In the genomic region with DNA sequence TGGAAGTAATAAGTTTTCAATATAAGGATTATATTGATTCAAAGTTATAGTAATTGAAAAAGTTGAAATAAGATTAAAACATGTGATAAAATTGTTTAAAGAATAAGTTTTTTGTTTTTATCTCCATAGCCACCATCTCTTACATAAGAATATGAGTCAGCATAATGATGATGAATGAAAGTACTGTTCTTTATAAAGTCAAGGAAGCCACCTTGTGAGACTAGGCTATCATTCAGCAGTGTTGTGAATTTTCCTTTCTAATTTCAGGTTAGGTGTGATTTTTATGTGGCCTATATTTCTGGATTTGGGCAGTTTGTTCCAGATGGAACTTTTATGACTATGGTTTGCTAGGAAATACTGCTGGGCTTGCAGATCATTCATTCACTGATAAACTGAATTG, we compare ENCODE assay signal across 22 cellular contexts. TPM values are rescaled to one million over a fixed set of nuclear protein-coding genes. Genes with fewer than 3 reads are reported as not detected.
DNase-seq lines count a peak whose midpoint lies in the region; ATAC-seq and TF ChIP-seq lines count a peak whose summit lies in the region.
"Had no signal": no experiment of that assay in that cellular context is flagged by ENCODE, and none has a peak within 500 bp of the region (broad histone marks: within the 10 kb centered on the region; RNA-seq: fewer than 3 reads in every experiment).

No MANE protein-coding gene starts in this region.

- ATAC-seq in HG02610 (IDR thresholded peaks at IDR 0.05; ENCODE audit: unreplicated experiment), result peak; percentile 64
- no peak for ATAC-seq in GM18511 (IDR thresholded peaks at IDR 0.05; ENCODE audit: unreplicated experiment)
- ATAC-seq in GM19397 (IDR thresholded peaks at IDR 0.05; ENCODE audit: unreplicated experiment), result no peak
- ATAC-seq: left lobe of liver; stimulated activated naive B cell treated with anti-CD40 and anti-IgM and Interleukin-4, amounts not matched to agents 10 μg/mL and 1 μg/mL and 100 μg/mL, for 72 hours; T-cell had no signal

- H3K9ac ChIP-seq in adipocyte (ENCODE audit: low read length), result no peak overlapping the region
- H3K9ac ChIP-seq in smooth muscle cell (ENCODE audit: low read depth), result no peak overlapping the region

- TF ChIP-seq CTCF in fibroblast of pulmonary artery (IDR thresholded peaks at IDR 0.05; ENCODE audit: low read length, missing control alignments) (no peak), testis (IDR thresholded peaks at IDR 0.05) (no peak), smooth muscle cell (IDR thresholded peaks at IDR 0.05; ENCODE audit: borderline replicate concordance, insufficient read depth, poor library complexity, severe bottlenecking) (no peak)

- no peaks in the 10 kb centered on the region for H3F3A ChIP-seq in smooth muscle cell (ENCODE audit: low read depth)

- no peak overlapping the region for H3K4me2 ChIP-seq in smooth muscle cell

- H3K27ac ChIP-seq in testis, result no peak overlapping the region
- no peak overlapping the region for H3K27ac ChIP-seq in smooth muscle cell (ENCODE audit: low read depth)
- H3K27ac ChIP-seq: esophagus squamous epithelium, HL-60, upper lobe of left lung had no signal

- intact Hi-C loops in testis (cut with DNase I; ENCODE audit: low total_unique reads), result no loop called here

- no peaks in the 10 kb centered on the region for H4K20me1 ChIP-seq in smooth muscle cell (ENCODE audit: low read depth)

- H3K4me1 ChIP-seq in adipocyte (ENCODE audit: control insufficient read depth, insufficient read depth, low read length) (no peaks in the 10 kb centered on the region), testis (no peaks in the 10 kb centered on the region), smooth muscle cell (ENCODE audit: low read depth) (peaks cover 13% of the 10 kb centered on the region)
- H3K4me1 ChIP-seq: esophagus squamous epithelium, upper lobe of left lung had no signal

- H2AFZ ChIP-seq in smooth muscle cell (ENCODE audit: low read depth), result no peak overlapping the region

- TF ChIP-seq POLR2A in testis (IDR thresholded peaks at IDR 0.05), result no peak

- H3K79me2 ChIP-seq in smooth muscle cell (ENCODE audit: low read depth), result no peaks in the 10 kb centered on the region

- H3K4me3 ChIP-seq in adipocyte (ENCODE audit: low read length) (no peak overlapping the region), fibroblast of pulmonary artery (replicated peaks; ENCODE audit: low read depth, low read length) (no peak overlapping the region), testis (no peak overlapping the region), smooth muscle cell (no peak overlapping the region)
- H3K4me3 ChIP-seq: esophagus squamous epithelium, skin epidermis, upper lobe of left lung had no signal

- DNase-seq in A172 (ENCODE audit: low spot score) (peak; percentile 5), adipocyte (ENCODE audit: low read depth) (peak; percentile 23), fibroblast of pulmonary artery (ENCODE audit: low read depth) (peak; percentile 46), testis (no peak), smooth muscle cell (lab: John Stamatoyannopoulos, UW; ENCODE audit: unreplicated experiment) (no peak)
- DNase-seq: activated B cell treated with CpG ODN at 0.5 μM for 24 hours; amygdala; esophagus squamous epithelium; GF-D8; NCI-H1694; stimulated activated naive B cell treated with anti-CD40 and anti-IgM and Interleukin-4, amounts not matched to agents 10 μg/mL and 1 μg/mL and 100 μg/mL, for 72 hours; T-cell; upper lobe of left lung had no signal

- no peaks in the 10 kb centered on the region for H3K27me3 ChIP-seq in adipocyte (replicated peaks; ENCODE audit: control insufficient read depth, insufficient read depth, low read length)
- no peaks in the 10 kb centered on the region for H3K27me3 ChIP-seq in testis
- no peaks in the 10 kb centered on the region for H3K27me3 ChIP-seq in smooth muscle cell (ENCODE audit: low read depth)
- H3K27me3 ChIP-seq: esophagus squamous epithelium, upper lobe of left lung had no signal

- H3K36me3 ChIP-seq in adipocyte (ENCODE audit: control insufficient read depth, insufficient read depth, low read length, severe bottlenecking) (no peaks in the 10 kb centered on the region), testis (ENCODE audit: low read depth, missing control alignments) (no peaks in the 10 kb centered on the region), smooth muscle cell (ENCODE audit: low read depth) (no peaks in the 10 kb centered on the region)
- H3K36me3 ChIP-seq: esophagus squamous epithelium, upper lobe of left lung had no signal

- H3K9me3 ChIP-seq in adipocyte (ENCODE audit: control insufficient read depth, low read length), result no peaks in the 10 kb centered on the region
- no peaks in the 10 kb centered on the region for H3K9me3 ChIP-seq in testis
- no peaks in the 10 kb centered on the region for H3K9me3 ChIP-seq in smooth muscle cell (replicated peaks; ENCODE audit: low read depth)
- H3K9me3 ChIP-seq: esophagus squamous epithelium, upper lobe of left lung had no signal

RNA-seq across cellular contexts. Expression of a gene that starts 22.4 kb away (rescaled TPM):
- not detected in 2 replicates for total RNA-seq in A172 (2014; rRNA removed; shearing (Covaris generic))
- total RNA-seq in testis (10 to 100 TPM; 16.7 to 18.7 TPM), smooth muscle cell (not detected in 2 replicates)
- polyA plus RNA-seq in testis (ENCODE audit: insufficient read depth, low read depth, low replicate concordance) (78.7 TPM), smooth muscle cell (not detected in 2 replicates)
- total RNA-seq: activated B cell treated with CpG ODN at 0.5 μM for 24 hours, esophagus squamous epithelium, left lobe of liver, LHCN-M2, NCI-H460, osteocyte, T-cell, upper lobe of left lung had no signal

Comparison
In these comparisons a context has a peak if more than half of its experiments do, and no peak if none do; other contexts are left out.
1. DNase-seq: peak in A172 (single experiment), adipocyte (single experiment) and fibroblast of pulmonary artery (single experiment); none in testis (single experiment) and smooth muscle cell (single experiment).
2. RNA of a gene that starts 22.4 kb away (total RNA-seq): 16.7 to 18.7 TPM in testis; not detected in A172 and not detected in smooth muscle cell; every median in the first group is over 10 times any median in the second.